ENCODE assay signal across 12 cellular contexts in the genomic region with DNA sequence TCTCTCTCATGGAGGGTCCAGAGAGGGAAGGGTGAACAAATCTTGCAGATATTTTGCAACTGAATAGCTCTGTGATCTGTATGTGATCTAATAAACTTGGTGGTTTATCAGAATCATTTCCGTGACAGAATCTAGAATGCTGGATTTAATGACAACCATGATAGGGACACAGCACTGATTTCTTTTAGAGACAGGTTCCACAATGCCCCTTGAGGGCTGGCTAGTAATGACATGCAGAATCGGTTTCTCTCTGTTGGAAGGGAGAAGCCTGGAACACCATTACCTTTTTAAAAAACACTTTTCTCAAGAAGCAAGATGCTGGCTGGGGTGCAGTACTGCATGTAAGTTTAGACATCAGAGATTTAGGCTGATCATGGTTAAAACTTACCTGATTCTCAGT.
DNase-seq lines count a peak whose midpoint lies in the region; ATAC-seq, FAIRE-seq and TF ChIP-seq lines count a peak whose summit lies in the region.
"Had no signal": no experiment of that assay in that cellular context is flagged by ENCODE, and none has a peak within 500 bp of the region (broad histone marks: within the 10 kb centered on the region; RNA-seq: fewer than 3 reads in every experiment).

No MANE protein-coding gene starts in this region.

- H3K9me3 Mint-ChIP-seq in activated naive CD8-positive, alpha-beta T cell treated with anti-CD3 and anti-CD28 coated beads, Interleukin-2, amount 50 U/mL, for 24 hours = no peaks in the 10 kb centered on the region

- H3K9me2 ChIP-seq in Karpas-422 (replicated peaks; ENCODE audit: insufficient read depth, low read length) (no peaks in the 10 kb centered on the region), neural cell (ENCODE audit: insufficient read depth, low read length) (no peaks in the 10 kb centered on the region)

- H3K4me2 ChIP-seq in Karpas-422 (ENCODE audit: low read depth, low read length, poor library complexity, severe bottlenecking) (no peak overlapping the region), neural cell (ENCODE audit: low read length) (no peak overlapping the region)

- H4K20me1 ChIP-seq in Karpas-422 (ENCODE audit: insufficient read depth, low read depth, low read length) (no peaks in the 10 kb centered on the region), neural cell (ENCODE audit: insufficient read depth) (no peaks in the 10 kb centered on the region)

- H3K9ac ChIP-seq in Karpas-422 (ENCODE audit: low read length) = no peak overlapping the region
- no peak overlapping the region for H3K9ac ChIP-seq in neural cell (ENCODE audit: low read length)

- TF ChIP-seq POLR2A in GM12891 (IDR thresholded peaks at IDR 0.05; ENCODE audit: low read depth, low read length) = no peak
- TF ChIP-seq POLR2A in adrenal gland (IDR thresholded peaks at IDR 0.05) = no peak

- WGBS in adrenal gland, 4 donors = 41 to 63% (median 56%) methylated on average over 2 of the region's 2 CpGs

- no peak overlapping the region for H3K4me3 ChIP-seq in Karpas-422 (ENCODE audit: low read length)
- H3K4me3 ChIP-seq in bronchial epithelial cell (ENCODE audit: low read depth, low read length) = no peak overlapping the region
- no peak overlapping the region for H3K4me3 ChIP-seq in neural cell (ENCODE audit: low read length)
- no peak overlapping the region for H3K4me3 ChIP-seq in adrenal gland

- FAIRE-seq in bronchial epithelial cell (lab: Jason Lieb, UNC) (no peak), GM12891 (lab: Jason Lieb, UNC) (no peak)
- FAIRE-seq: G401.6 had no signal

- H3K9me3 ChIP-seq in Karpas-422 (ENCODE audit: low read length) (no peaks in the 10 kb centered on the region; the same call in 1 of the 2 replicates), neural cell (ENCODE audit: low read length) (no peaks in the 10 kb centered on the region), adrenal gland (replicated peaks in 1 of 3) (no peaks in the 10 kb centered on the region)

- H3K4me1 ChIP-seq in Karpas-422 (ENCODE audit: low read length) = no peaks in the 10 kb centered on the region
- no peaks in the 10 kb centered on the region for H3K4me1 ChIP-seq in adrenal gland (replicated peaks in 1 of 2)

- H3K79me2 ChIP-seq in Karpas-422 (ENCODE audit: low read length) (no peaks in the 10 kb centered on the region), neural cell (replicated peaks; ENCODE audit: insufficient read depth, low read length) (no peaks in the 10 kb centered on the region)

- H3K36me3 ChIP-seq in Karpas-422 (ENCODE audit: insufficient read depth, low read length) = no peaks in the 10 kb centered on the region
- H3K36me3 ChIP-seq in bronchial epithelial cell (ENCODE audit: control insufficient read depth, insufficient read depth, low read length) = no peaks in the 10 kb centered on the region
- H3K36me3 ChIP-seq in neural cell (ENCODE audit: insufficient read depth, low read length) = no peaks in the 10 kb centered on the region
- no peaks in the 10 kb centered on the region for H3K36me3 ChIP-seq in adrenal gland (replicated peaks in 1 of 2)

- H3K27ac Mint-ChIP-seq in activated naive CD8-positive, alpha-beta T cell treated with anti-CD3 and anti-CD28 coated beads, Interleukin-2, amount 50 U/mL, for 24 hours = no peak overlapping the region

- H2AFZ ChIP-seq in Karpas-422 (ENCODE audit: low read length) = no peak overlapping the region
- H2AFZ ChIP-seq in neural cell (ENCODE audit: low read depth, low read length) = no peak overlapping the region

- intact Hi-C loops in adrenal gland (cut with DNase I) = no loop called here

- no peaks in the 10 kb centered on the region for H3K27me3 Mint-ChIP-seq in activated naive CD8-positive, alpha-beta T cell treated with anti-CD3 and anti-CD28 coated beads, Interleukin-2, amount 50 U/mL, for 24 hours

- H3K36me3 Mint-ChIP-seq in activated naive CD8-positive, alpha-beta T cell treated with anti-CD3 and anti-CD28 coated beads, Interleukin-2, amount 50 U/mL, for 24 hours (ENCODE audit: low read depth) = no peaks in the 10 kb centered on the region

- TF ChIP-seq CTCF in bronchial epithelial cell (IDR thresholded peaks at IDR 0.05; ENCODE audit: insufficient read depth, low read length, severe bottlenecking) (peak; percentile 30), neural cell (IDR thresholded peaks at IDR 0.05; ENCODE audit: poor library complexity, severe bottlenecking) (peak; percentile 44), adrenal gland (IDR thresholded peaks at IDR 0.05) (peak in 1 of 6 experiments; percentile 15)

- DNase-seq in ELF-1 (ENCODE audit: low read depth, low spot score) = peak; percentile 6
- DNase-seq in Karpas-422 = peak; percentile 49
- no peak for DNase-seq in bronchial epithelial cell (ENCODE audit: low read depth)
- no peak for DNase-seq in GM12891 (ENCODE audit: insufficient read length, low spot score)
- no peak for DNase-seq in adrenal gland
- DNase-seq in activated naive CD8-positive, alpha-beta T cell treated with anti-CD3 and anti-CD28 coated beads, Interleukin-2, amount 50 U/mL, for 24 hours = no peak
- DNase-seq: activated CD4-positive, CD25-positive, alpha-beta regulatory T cell; activated gamma-delta T cell; effector CD4-positive, alpha-beta T cell; islet precursor cell had no signal

- no peaks in the 10 kb centered on the region for H3F3A ChIP-seq in neural cell (ENCODE audit: insufficient read depth, low read length, poor library complexity, severe bottlenecking)

- TF ChIP-seq RAD21 in neural cell (conservative IDR thresholded peaks at IDR 0.05) = no peak

- no peak for TF ChIP-seq EP300 in neural cell (conservative IDR thresholded peaks at IDR 0.05; ENCODE audit: poor library complexity, severe bottlenecking)

- H3K4me3 Mint-ChIP-seq in activated naive CD8-positive, alpha-beta T cell treated with anti-CD3 and anti-CD28 coated beads, Interleukin-2, amount 50 U/mL, for 24 hours = no peak overlapping the region

- no peaks in the 10 kb centered on the region for H3K4me1 Mint-ChIP-seq in activated naive CD8-positive, alpha-beta T cell treated with anti-CD3 and anti-CD28 coated beads, Interleukin-2, amount 50 U/mL, for 24 hours

- no peak for ATAC-seq in activated naive CD8-positive, alpha-beta T cell treated with anti-CD3 and anti-CD28 coated beads, Interleukin-2, amount 50 U/mL, for 24 hours

- H3K27ac ChIP-seq in Karpas-422 (ENCODE audit: low read length) = no peak overlapping the region
- no peak overlapping the region for H3K27ac ChIP-seq in neural cell (ENCODE audit: low read length)
- H3K27ac ChIP-seq in adrenal gland = no peak overlapping the region

- H3K27me3 ChIP-seq in Karpas-422 (ENCODE audit: low read length) (no peaks in the 10 kb centered on the region), bronchial epithelial cell (ENCODE audit: control insufficient read depth, insufficient read depth, low read length) (no peaks in the 10 kb centered on the region), neural cell (ENCODE audit: insufficient read depth, low read depth, low read length) (no peaks in the 10 kb centered on the region), adrenal gland (no peaks in the 10 kb centered on the region)

TF ChIP-seq in neural cell, 6 proteins besides CTCF, POLR2A, EP300 and RAD21 (continues in another document):
- TF ChIP-seq POLR2AphosphoS5 (IDR thresholded peaks at IDR 0.05) (no peak), MXI1 (conservative IDR thresholded peaks at IDR 0.05; ENCODE audit: poor library complexity, severe bottlenecking) (no peak)

TF ChIP-seq in GM12891, 5 proteins besides CTCF, POLR2A, EP300 and RAD21:
- TF ChIP-seq POU2F2 (IDR thresholded peaks at IDR 0.05; ENCODE audit: low read depth, low read length) = no peak
- no peak for TF ChIP-seq PAX5 (IDR thresholded peaks at IDR 0.05; ENCODE audit: insufficient read depth, low read length, severe bottlenecking)
- no peak for TF ChIP-seq SPI1 (IDR thresholded peaks at IDR 0.05; ENCODE audit: low read depth, low read length)
- no peak for TF ChIP-seq POLR2AphosphoS5 (IDR thresholded peaks at IDR 0.05; ENCODE audit: low read depth, low read length)
- TF ChIP-seq TAF1 (IDR thresholded peaks at IDR 0.05; ENCODE audit: low read depth, low read length) = no peak

Comparison
In these comparisons a context has a peak if more than half of its experiments do, and no peak if none do; other contexts are left out.
1. DNase-seq: peak in ELF-1 (single experiment) and Karpas-422 (single experiment); none in bronchial epithelial cell (single experiment), GM12891 (single experiment), adrenal gland (0 of 7) and activated naive CD8-positive, alpha-beta T cell treated with anti-CD3 and anti-CD28 coated beads, Interleukin-2, amount 50 U/mL, for 24 hours (single experiment).